Comparison of ENCODE assay signal across 1 cellular context in genomic region chr5:146877178-146877681, GRCh38.
TF ChIP-seq lines count a peak whose summit lies in the region.

No MANE protein-coding gene starts in this region.

TF ChIP-seq in GM23338, 12 proteins besides CTCF, POLR2A, EP300 and RAD21 (continued from another document):
- TF ChIP-seq, protein P1, sequence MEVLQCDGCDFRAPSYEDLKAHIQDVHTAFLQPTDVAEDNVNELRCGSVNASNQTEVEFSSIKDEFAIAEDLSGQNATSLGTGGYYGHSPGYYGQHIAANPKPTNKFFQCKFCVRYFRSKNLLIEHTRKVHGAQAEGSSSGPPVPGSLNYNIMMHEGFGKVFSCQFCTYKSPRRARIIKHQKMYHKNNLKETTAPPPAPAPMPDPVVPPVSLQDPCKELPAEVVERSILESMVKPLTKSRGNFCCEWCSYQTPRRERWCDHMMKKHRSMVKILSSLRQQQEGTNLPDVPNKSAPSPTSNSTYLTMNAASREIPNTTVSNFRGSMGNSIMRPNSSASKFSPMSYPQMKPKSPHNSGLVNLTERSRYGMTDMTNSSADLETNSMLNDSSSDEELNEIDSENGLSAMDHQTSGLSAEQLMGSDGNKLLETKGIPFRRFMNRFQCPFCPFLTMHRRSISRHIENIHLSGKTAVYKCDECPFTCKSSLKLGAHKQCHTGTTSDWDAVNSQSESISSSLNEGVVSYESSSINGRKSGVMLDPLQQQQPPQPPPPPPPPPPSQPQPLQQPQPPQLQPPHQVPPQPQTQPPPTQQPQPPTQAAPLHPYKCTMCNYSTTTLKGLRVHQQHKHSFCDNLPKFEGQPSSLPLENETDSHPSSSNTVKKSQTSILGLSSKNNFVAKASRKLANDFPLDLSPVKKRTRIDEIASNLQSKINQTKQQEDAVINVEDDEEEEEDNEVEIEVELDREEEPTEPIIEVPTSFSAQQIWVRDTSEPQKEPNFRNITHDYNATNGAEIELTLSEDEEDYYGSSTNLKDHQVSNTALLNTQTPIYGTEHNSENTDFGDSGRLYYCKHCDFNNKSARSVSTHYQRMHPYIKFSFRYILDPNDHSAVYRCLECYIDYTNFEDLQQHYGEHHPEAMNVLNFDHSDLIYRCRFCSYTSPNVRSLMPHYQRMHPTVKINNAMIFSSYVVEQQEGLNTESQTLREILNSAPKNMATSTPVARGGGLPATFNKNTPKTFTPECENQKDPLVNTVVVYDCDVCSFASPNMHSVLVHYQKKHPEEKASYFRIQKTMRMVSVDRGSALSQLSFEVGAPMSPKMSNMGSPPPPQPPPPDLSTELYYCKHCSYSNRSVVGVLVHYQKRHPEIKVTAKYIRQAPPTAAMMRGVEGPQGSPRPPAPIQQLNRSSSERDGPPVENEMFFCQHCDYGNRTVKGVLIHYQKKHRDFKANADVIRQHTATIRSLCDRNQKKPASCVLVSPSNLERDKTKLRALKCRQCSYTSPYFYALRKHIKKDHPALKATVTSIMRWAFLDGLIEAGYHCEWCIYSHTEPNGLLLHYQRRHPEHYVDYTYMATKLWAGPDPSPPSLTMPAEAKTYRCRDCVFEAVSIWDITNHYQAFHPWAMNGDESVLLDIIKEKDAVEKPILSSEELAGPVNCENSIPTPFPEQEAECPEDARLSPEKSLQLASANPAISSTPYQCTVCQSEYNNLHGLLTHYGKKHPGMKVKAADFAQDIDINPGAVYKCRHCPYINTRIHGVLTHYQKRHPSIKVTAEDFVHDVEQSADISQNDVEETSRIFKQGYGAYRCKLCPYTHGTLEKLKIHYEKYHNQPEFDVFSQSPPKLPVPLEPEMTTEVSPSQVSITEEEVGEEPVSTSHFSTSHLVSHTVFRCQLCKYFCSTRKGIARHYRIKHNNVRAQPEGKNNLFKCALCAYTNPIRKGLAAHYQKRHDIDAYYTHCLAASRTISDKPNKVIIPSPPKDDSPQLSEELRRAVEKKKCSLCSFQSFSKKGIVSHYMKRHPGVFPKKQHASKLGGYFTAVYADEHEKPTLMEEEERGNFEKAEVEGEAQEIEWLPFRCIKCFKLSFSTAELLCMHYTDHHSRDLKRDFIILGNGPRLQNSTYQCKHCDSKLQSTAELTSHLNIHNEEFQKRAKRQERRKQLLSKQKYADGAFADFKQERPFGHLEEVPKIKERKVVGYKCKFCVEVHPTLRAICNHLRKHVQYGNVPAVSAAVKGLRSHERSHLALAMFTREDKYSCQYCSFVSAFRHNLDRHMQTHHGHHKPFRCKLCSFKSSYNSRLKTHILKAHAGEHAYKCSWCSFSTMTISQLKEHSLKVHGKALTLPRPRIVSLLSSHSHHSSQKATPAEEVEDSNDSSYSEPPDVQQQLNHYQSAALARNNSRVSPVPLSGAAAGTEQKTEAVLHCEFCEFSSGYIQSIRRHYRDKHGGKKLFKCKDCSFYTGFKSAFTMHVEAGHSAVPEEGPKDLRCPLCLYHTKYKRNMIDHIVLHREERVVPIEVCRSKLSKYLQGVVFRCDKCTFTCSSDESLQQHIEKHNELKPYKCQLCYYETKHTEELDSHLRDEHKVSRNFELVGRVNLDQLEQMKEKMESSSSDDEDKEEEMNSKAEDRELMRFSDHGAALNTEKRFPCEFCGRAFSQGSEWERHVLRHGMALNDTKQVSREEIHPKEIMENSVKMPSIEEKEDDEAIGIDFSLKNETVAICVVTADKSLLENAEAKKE (CRISPR knock-in tag; IDR thresholded peaks at IDR 0.05), result no peak
- TF ChIP-seq ZNF114 (CRISPR knock-in tag; IDR thresholded peaks at IDR 0.05) (no peak), EZH2 (IDR thresholded peaks at IDR 0.05; ENCODE audit: low read depth, unreplicated experiment) (no peak), EZH2phosphoT487 (IDR thresholded peaks at IDR 0.05; ENCODE audit: unreplicated experiment) (no peak)
